ENCODE assay signal across 24 cellular contexts in the genomic region with DNA sequence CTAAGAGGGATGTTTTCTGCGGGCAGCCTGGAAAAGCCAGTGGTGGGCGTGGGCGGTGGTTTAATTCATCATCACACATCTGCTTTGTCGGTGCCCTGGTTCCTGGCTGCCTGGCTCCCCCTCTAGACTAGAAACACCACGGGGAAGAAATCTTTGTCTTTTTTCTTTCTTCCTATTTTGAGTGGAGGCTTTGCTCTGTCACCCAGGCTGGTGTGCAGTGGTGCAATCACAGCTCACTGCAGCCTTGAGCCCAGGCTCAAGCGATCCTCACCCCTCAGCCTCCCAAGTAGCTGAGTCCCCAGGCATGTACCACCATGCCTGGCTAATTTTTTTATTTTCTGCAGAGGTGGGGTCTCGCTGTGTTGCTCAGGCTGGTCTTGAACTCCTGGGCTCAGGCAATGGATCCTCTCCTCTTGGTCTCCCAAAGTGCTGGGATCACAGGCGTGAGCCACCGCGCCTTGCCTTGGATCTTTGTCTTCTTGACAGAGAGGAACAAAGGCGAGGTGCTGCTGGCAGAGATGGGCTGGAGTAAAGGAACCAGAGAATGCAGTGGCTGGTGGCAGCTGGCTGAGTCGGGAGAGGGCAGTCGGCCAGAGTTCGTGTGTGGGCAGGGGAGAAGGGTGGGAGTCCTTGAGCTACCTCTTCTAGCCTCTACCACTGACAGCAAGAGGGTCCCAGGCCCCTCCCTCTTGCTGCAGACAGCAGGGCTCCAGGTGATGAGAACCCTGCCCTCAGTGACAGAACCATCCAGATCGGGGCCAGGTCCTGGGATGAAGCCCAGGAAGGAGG.
A peak's percentile ranks its signal among the peaks of the same experiment; 100 is the strongest.
DNase-seq lines count a peak whose midpoint lies in the region; ATAC-seq, FAIRE-seq and TF ChIP-seq lines count a peak whose summit lies in the region.
"Had no signal": no experiment of that assay in that cellular context is flagged by ENCODE, and none has a peak within 500 bp of the region (broad histone marks: within the 10 kb centered on the region; RNA-seq: fewer than 3 reads in every experiment).

No MANE protein-coding gene starts in this region.

- H2BK15ac ChIP-seq in H1 (ENCODE audit: low read length) = peak overlapping the region; percentile 61; the same call in 1 of the 2 replicates

- H4K91ac ChIP-seq in H1 (replicated peaks; ENCODE audit: insufficient read length, low read length) = peak overlapping the region; percentile 1

- no peak for TF ChIP-seq POLR2A in H1 (IDR thresholded peaks at IDR 0.05; ENCODE audit: control extremely low read depth in 1 of 2, low read depth in 2 of 2, low read length in 2 of 2)

- no peak overlapping the region for H2BK12ac ChIP-seq in H1 (ENCODE audit: low read depth, low read length)

- H3K23me2 ChIP-seq in H1 (ENCODE audit: low read depth, low read length) = no peaks in the 10 kb centered on the region

- no peak overlapping the region for H2AFZ ChIP-seq in H1 (ENCODE audit: low read length)

- no peak overlapping the region for H3K14ac ChIP-seq in H1 (ENCODE audit: insufficient read length)

- WGBS in H1 (ENCODE audit: extremely low coverage in 1 of 2, insufficient coverage in 1 of 2, insufficient read length in 1 of 2, insufficient replicate concordance in 2 of 2, low coverage in 1 of 2, low lambda C conversion rate in 2 of 2, missing lambda C conversion rate in 1 of 2), 2 experiments = 89% methylated on average over 15 of the region's 15 CpGs; no CpG with 5 or more reads in 1 of the 2 experiments

- no peaks in the 10 kb centered on the region for H3K27me3 ChIP-seq in H1 (replicated peaks in 1 of 4; ENCODE audit: control insufficient read depth in 3 of 4, extremely low read depth in 1 of 4, insufficient read depth in 3 of 4, low read length in 3 of 4)
- H3K27me3 ChIP-seq: ascending aorta had no signal

- no peak for TF ChIP-seq EP300 in H1 (IDR thresholded peaks at IDR 0.05; ENCODE audit: borderline replicate concordance in 1 of 2, low read depth in 2 of 2, low read length in 2 of 2)

- peaks cover 10 to 12% of the 10 kb centered on the region in 2 experiments for H3K9me3 ChIP-seq in H1 (ENCODE audit: insufficient read depth in 2 of 2, low read depth in 1 of 2, low read length in 1 of 2)
- H3K9me3 ChIP-seq: ascending aorta, esophagus muscularis mucosa, psoas muscle had no signal

- no peak for FAIRE-seq in H1 (lab: Jason Lieb, UNC)

- TF ChIP-seq CTCF in H1 (IDR thresholded peaks at IDR 0.05; ENCODE audit: control extremely low read depth in 1 of 3, insufficient read depth in 1 of 3, low read depth in 1 of 3, low read length in 3 of 3) (no peak), GM10266 (IDR thresholded peaks at IDR 0.05; ENCODE audit: control insufficient read depth, insufficient read depth, low read depth, missing control alignments) (no peak)

- peaks cover 0 to 4% (median 2%) of the 10 kb centered on the region in 4 experiments; a peak in 2 of 7 replicates for H3K4me1 ChIP-seq in H1 (replicated peaks in 1 of 4; ENCODE audit: control insufficient read depth in 3 of 4, insufficient read depth in 4 of 4, low read length in 3 of 4)
- H3K4me1 ChIP-seq: ascending aorta, psoas muscle had no signal

- H3K9me3 Mint-ChIP-seq in activated T-cell treated with anti-CD3 and anti-CD28 coated beads, Interleukin-2, amount 50 U/mL, for 4 hours = no peaks in the 10 kb centered on the region
- H3K9me3 Mint-ChIP-seq: activated CD8-positive, alpha-beta T cell treated with anti-CD3 and anti-CD28 coated beads for 36 hours; activated T-cell treated with anti-CD3 and anti-CD28 coated beads, Interleukin-2, amount 50 U/mL, for 24 hours; mesothelial cell of epicardium; natural killer cell treated with Interleukin-12 subunit alpha and Interleukin-12 subunit beta and Interleukin-15 and Interleukin-18, amount 100 ng/mL, for 72 hours; T-helper 2 cell treated with Interferon-gamma antibody and Interleukin-4, amounts not matched to agents 5 μg/mL and 100 μg/mL, for 36 hours had no signal

- H3K79me2 ChIP-seq in H1 (ENCODE audit: control insufficient read depth in 1 of 2, insufficient read depth in 2 of 2, low read length in 2 of 2) = no peaks in the 10 kb centered on the region

- H3K18ac ChIP-seq in H1 (ENCODE audit: extremely low read depth, low read length) = no peak overlapping the region

- H4K8ac ChIP-seq in H1 (ENCODE audit: extremely low read depth, insufficient read depth, low read length) = peak overlapping the region; percentile 84; the same call in 1 of the 2 replicates

- no peak overlapping the region for H3K4ac ChIP-seq in H1 (replicated peaks; ENCODE audit: insufficient read length, low read depth, low read length)

- H3K23ac ChIP-seq in H1 (ENCODE audit: insufficient read length) = no peak overlapping the region

- peak overlapping the region; percentile 46 for H3K56ac ChIP-seq in H1 (replicated peaks; ENCODE audit: insufficient read length, low read depth, low read length)

- no peak overlapping the region for H3K27ac ChIP-seq in H1 (ENCODE audit: low read depth, low read length)
- H3K27ac ChIP-seq: ascending aorta, esophagus muscularis mucosa, psoas muscle had no signal

- H3K27me3 Mint-ChIP-seq in activated T-cell treated with anti-CD3 and anti-CD28 coated beads, Interleukin-2, amount 50 U/mL, for 4 hours (ENCODE audit: low read depth) = peaks cover 3% of the 10 kb centered on the region
- H3K27me3 Mint-ChIP-seq: activated CD8-positive, alpha-beta T cell treated with anti-CD3 and anti-CD28 coated beads for 36 hours; activated T-cell treated with anti-CD3 and anti-CD28 coated beads, Interleukin-2, amount 50 U/mL, for 24 hours had no signal

- DNase-seq in CD1c-positive myeloid dendritic cell (ENCODE audit: extremely low spot score) (peak; percentile 37), MV-4-11 (lab: John Stamatoyannopoulos, UW) (peak; percentile 80), H1 (ENCODE audit: low read depth in 1 of 2, low spot score in 2 of 2) (no peak), pons (ENCODE audit: low spot score) (peak; percentile 15), NCI-H2081 (lab: John Stamatoyannopoulos, UW) (no peak), activated gamma-delta T cell (lab: John Stamatoyannopoulos, UW) (no peak), GM10266 (ENCODE audit: extremely low spot score) (no peak)
- no peak for DNase-seq in activated T-cell treated with anti-CD3 and anti-CD28 coated beads, Interleukin-2, amount 50 U/mL, for 4 hours
- DNase-seq: activated CD4-positive, CD25-positive, alpha-beta regulatory T cell; activated CD8-positive, alpha-beta T cell treated with anti-CD3 and anti-CD28 coated beads for 36 hours; activated naive CD4-positive, alpha-beta T cell treated with anti-CD3 and anti-CD28 coated beads, Interleukin-2, amount 50 U/mL, for 16 hours; activated T-cell treated with anti-CD3 and anti-CD28 coated beads, Interleukin-2, amount 50 U/mL, for 24 hours; COR-L47; effector CD8-positive, alpha-beta T cell; H9; left colon; NCI-H82; stimulated activated CD4-positive, alpha-beta T cell treated with anti-CD3 and anti-CD28 coated beads, Interleukin-12 subunit alpha, Interleukin-12 subunit beta, amount 100 ng/mL, for 4 hours had no signal

- CTCF ChIA-PET in H1 (lab: Charles Lee; ENCODE audit: partially characterized antibody) = interaction anchor here (1.2 to 1.8 kb wide), 3 partner anchors 12 to 264 kb away, joined by 3 to 6 read pairs (median 3); no protein-coding TSS in a partner anchor

- H2BK20ac ChIP-seq in H1 (ENCODE audit: low read length) = no peak overlapping the region

- no peak overlapping the region for H3K4me3 ChIP-seq in H1 (ENCODE audit: extremely low read depth in 1 of 4, insufficient read depth in 2 of 4, low read depth in 3 of 4, low read length in 4 of 4)
- H3K4me3 ChIP-seq: ascending aorta, esophagus muscularis mucosa, psoas muscle had no signal

- H3K36me3 ChIP-seq in H1 (ENCODE audit: control insufficient read depth in 2 of 4, insufficient read depth in 4 of 4, low read length in 3 of 4) = no peaks in the 10 kb centered on the region
- H3K36me3 ChIP-seq: ascending aorta, esophagus muscularis mucosa had no signal

- no peaks in the 10 kb centered on the region for H3K36me3 Mint-ChIP-seq in activated T-cell treated with anti-CD3 and anti-CD28 coated beads, Interleukin-2, amount 50 U/mL, for 4 hours (ENCODE audit: insufficient read depth)
- H3K36me3 Mint-ChIP-seq: mesothelial cell of epicardium; natural killer cell treated with Interleukin-12 subunit alpha and Interleukin-12 subunit beta and Interleukin-15 and Interleukin-18, amount 100 ng/mL, for 72 hours had no signal

- H4K5ac ChIP-seq in H1 (ENCODE audit: insufficient read length, low read depth, low read length) = no peak overlapping the region

- H3K4me3 Mint-ChIP-seq in activated T-cell treated with anti-CD3 and anti-CD28 coated beads, Interleukin-2, amount 50 U/mL, for 4 hours = no peak overlapping the region
- H3K4me3 Mint-ChIP-seq: activated CD8-positive, alpha-beta T cell treated with anti-CD3 and anti-CD28 coated beads for 36 hours; activated T-cell treated with anti-CD3 and anti-CD28 coated beads, Interleukin-2, amount 50 U/mL, for 24 hours; H9; mesothelial cell of epicardium; natural killer cell treated with Interleukin-12 subunit alpha and Interleukin-12 subunit beta and Interleukin-15 and Interleukin-18, amount 100 ng/mL, for 72 hours; T-helper 2 cell treated with Interferon-gamma antibody and Interleukin-4, amounts not matched to agents 5 μg/mL and 100 μg/mL, for 36 hours had no signal

- ATAC-seq in activated T-cell treated with anti-CD3 and anti-CD28 coated beads, Interleukin-2, amount 50 U/mL, for 4 hours = no peak
- ATAC-seq: activated CD8-positive, alpha-beta T cell treated with anti-CD3 and anti-CD28 coated beads for 36 hours; left colon; natural killer cell treated with Interleukin-12 subunit alpha and Interleukin-12 subunit beta and Interleukin-15 and Interleukin-18, amount 100 ng/mL, for 72 hours; psoas muscle had no signal

- TF ChIP-seq RAD21 in H1 (IDR thresholded peaks at IDR 0.05 in 1 of 2, conservative IDR thresholded peaks at IDR 0.05 in 1 of 2; ENCODE audit: low read depth in 2 of 2, low read length in 2 of 2) = no peak

- H3K4me2 ChIP-seq in H1 (ENCODE audit: insufficient read depth in 1 of 2, low read depth in 2 of 2, low read length in 2 of 2) = no peak overlapping the region

- H2BK5ac ChIP-seq in H1 (ENCODE audit: low read depth, low read length) = no peak overlapping the region

- no peaks in the 10 kb centered on the region for H4K20me1 ChIP-seq in H1 (replicated peaks in 1 of 2; ENCODE audit: control insufficient read depth in 1 of 2, insufficient read depth in 2 of 2, low read length in 2 of 2)

- H3K4me1 Mint-ChIP-seq in activated T-cell treated with anti-CD3 and anti-CD28 coated beads, Interleukin-2, amount 50 U/mL, for 4 hours (ENCODE audit: low read depth) = no peaks in the 10 kb centered on the region

- H2BK120ac ChIP-seq in H1 (replicated peaks; ENCODE audit: low read depth, low read length) = no peak overlapping the region

- no peak overlapping the region for H2AK5ac ChIP-seq in H1 (ENCODE audit: low read depth, low read length)

- no peak overlapping the region for H3K9ac ChIP-seq in H1 (replicated peaks in 1 of 4; ENCODE audit: extremely low read depth in 1 of 4, low read depth in 3 of 4, low read length in 3 of 4)

- POLR2A ChIA-PET in H1 (lab: Charles Lee; ENCODE audit: partially characterized antibody) = no interaction called here

- H3K79me1 ChIP-seq in H1 (ENCODE audit: low read depth, low read length) = no peaks in the 10 kb centered on the region

TF ChIP-seq in H1, 55 proteins besides CTCF, POLR2A, EP300 and RAD21 (continues in another document):
- TF ChIP-seq POU5F1 (IDR thresholded peaks at IDR 0.05; ENCODE audit: low read depth, low read length) = no peak
- TF ChIP-seq BCL11A (IDR thresholded peaks at IDR 0.05; ENCODE audit: low read depth in 2 of 2, low read length in 2 of 2) = no peak

Comparison
In these comparisons a context has a peak if more than half of its experiments do, and no peak if none do; other contexts are left out.
1. DNase-seq: peak in CD1c-positive myeloid dendritic cell (single experiment), MV-4-11 (single experiment) and pons (single experiment); none in H1 (0 of 2), activated T-cell treated with anti-CD3 and anti-CD28 coated beads, Interleukin-2, amount 50 U/mL, for 4 hours (single experiment), NCI-H2081 (0 of 2), activated gamma-delta T cell (single experiment) and GM10266 (single experiment).